In genomic region chr10:34180749-34181148, GRCh38 we compare ENCODE assay signal across 22 cellular contexts.
"Had no signal": no experiment of that assay in that cellular context is flagged by ENCODE, and none has a peak within 500 bp of the region (broad histone marks: within the 10 kb centered on the region; RNA-seq: fewer than 3 reads in every experiment).

No MANE protein-coding gene starts in this region.

- H2AFZ ChIP-seq: neural progenitor cell, parathyroid adenoma had no signal

- H3K9me3 ChIP-seq: lower lobe of right lung, prostate gland, right atrium auricular region, sigmoid colon, testis, tibial artery, upper lobe of left lung, uterus had no signal

- H3K9ac ChIP-seq: neural progenitor cell, parathyroid adenoma had no signal

- H3K4me2 ChIP-seq: neural progenitor cell had no signal

- H3K27me3 ChIP-seq: neural progenitor cell, right atrium auricular region, sigmoid colon, testis, tibial artery, upper lobe of left lung, uterus had no signal

- FAIRE-seq: colon, endometrium, frontal cortex, keratinocyte had no signal

- H3K36me3 ChIP-seq: lower lobe of right lung, neural progenitor cell, prostate gland, right atrium auricular region, sigmoid colon, tibial artery, upper lobe of left lung, uterus had no signal

- DNase-seq: effector memory CD4-positive, alpha-beta T cell; hypothalamus; left ventricle myocardium superior; lower lobe of right lung; sigmoid colon; stimulated activated CD4-positive, alpha-beta T cell treated with anti-CD3 and anti-CD28 coated beads, Interleukin-4, amount 100 ng/mL, for 4 hours; stimulated activated naive CD8-positive, alpha-beta T cell treated with anti-CD3 and anti-CD28 coated beads, Interleukin-15, Interleukin-2, amounts not matched to agents 100 U/mL and 50 U/mL, for 24 hours; substantia nigra; testis; tibial artery; upper lobe of left lung; uterus had no signal

- H3K27ac ChIP-seq: lower lobe of right lung, neural progenitor cell, parathyroid adenoma, prostate gland, right atrium auricular region, testis, tibial artery, upper lobe of left lung, uterus had no signal

- H3K4me1 ChIP-seq: parathyroid adenoma, testis, uterus had no signal

- ATAC-seq: left ventricle myocardium superior; lower lobe of right lung; natural killer cell treated with Interleukin-12 subunit alpha and Interleukin-12 subunit beta and Interleukin-15 and Interleukin-18, amount 100 ng/mL, for 72 hours; stimulated activated memory B cell treated with anti-CD40 and anti-IgM and Interleukin-4, amounts not matched to agents 10 μg/mL and 1 μg/mL and 100 μg/mL, for 72 hours; stimulated activated naive CD8-positive, alpha-beta T cell treated with anti-CD3 and anti-CD28 coated beads, Interleukin-15, Interleukin-2, amounts not matched to agents 100 U/mL and 50 U/mL, for 24 hours had no signal

- H3K79me2 ChIP-seq: parathyroid adenoma had no signal

- H3K4me3 ChIP-seq: lower lobe of right lung, neural progenitor cell, prostate gland, right atrium auricular region, sigmoid colon, testis, tibial artery, upper lobe of left lung, uterus had no signal
